In the genomic region with DNA sequence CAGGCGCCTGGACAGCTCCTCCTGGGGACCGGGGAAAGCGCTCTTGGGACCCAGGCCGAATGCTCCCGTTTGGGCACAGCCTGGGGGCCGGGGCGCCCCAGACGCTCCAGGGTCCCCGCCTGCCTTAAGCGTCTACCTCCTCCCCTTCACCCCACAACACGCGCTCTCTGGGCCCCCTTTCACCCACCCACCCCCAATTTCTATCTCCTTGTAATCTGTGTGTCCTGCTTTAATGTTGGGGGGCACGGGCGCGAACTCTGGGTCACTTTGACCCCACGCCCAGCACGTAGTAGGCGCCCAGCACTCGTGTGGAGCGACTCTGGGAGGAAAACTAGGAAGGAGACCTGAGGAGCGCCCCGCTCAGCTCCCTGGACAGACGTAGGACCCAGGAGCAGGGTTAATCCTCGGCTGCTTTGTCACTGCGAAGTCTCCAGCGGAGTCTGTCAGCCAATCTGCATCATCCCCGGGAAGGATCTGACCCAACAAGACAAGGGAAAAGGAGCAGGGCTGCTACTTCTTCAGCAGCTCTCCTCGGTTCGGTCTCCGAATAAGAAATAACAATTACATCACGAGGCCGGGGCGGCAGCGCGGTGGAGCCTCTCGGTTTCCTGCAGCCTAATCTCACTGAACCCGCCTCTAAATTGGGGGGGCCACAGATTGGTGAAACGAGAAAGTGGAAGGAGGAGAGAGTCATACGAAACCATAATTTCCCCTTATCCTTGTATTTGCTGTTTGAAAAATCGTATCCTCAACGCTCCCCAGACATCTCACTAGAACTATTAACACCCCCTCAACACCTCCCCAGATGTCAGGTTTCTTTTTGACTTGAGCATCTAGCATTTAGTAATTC, we compare ENCODE assay signal across 8 cellular contexts. TPM values are rescaled to one million over a fixed set of nuclear protein-coding genes. Genes with fewer than 3 reads are reported as not detected.
A peak's percentile ranks its signal among the peaks of the same experiment; 100 is the strongest.
DNase-seq lines count a peak whose midpoint lies in the region; ATAC-seq, FAIRE-seq and TF ChIP-seq lines count a peak whose summit lies in the region.

No MANE protein-coding gene starts in this region.

- H2AFZ ChIP-seq in ACC112 (ENCODE audit: low read length, unreplicated experiment) = peak overlapping the region; percentile 80

- ATAC-seq in GM19372 (IDR thresholded peaks at IDR 0.05; ENCODE audit: low read depth, unreplicated experiment) = peak; percentile 23

- intact Hi-C loops in kidney (cut with DNase I) = no loop called here

- peak overlapping the region; percentile 86 to 93 for H3K9ac ChIP-seq in kidney (ENCODE audit: low read length in 2 of 2)

- DNase-seq in MV-4-11 (lab: John Stamatoyannopoulos, UW) (peak; percentile 90), cerebellar cortex (ENCODE audit: low spot score) (peak; percentile 91), kidney (peak; percentile 92), SW480 (ENCODE audit: low spot score) (no peak)
- peak; percentile 57 to 64 for DNase-seq in activated CD4-positive, alpha-beta T cell treated with anti-CD3 and anti-CD28 coated beads for 24 hours (ENCODE audit: low read depth in 2 of 2)
- peak; percentile 67 for DNase-seq in stimulated activated CD4-positive, alpha-beta T cell treated with anti-CD3 and anti-CD28 coated beads, Interleukin-12 subunit alpha, Interleukin-12 subunit beta, amount 100 ng/mL, for 4 hours

- no peaks in the 10 kb centered on the region for H3K36me3 ChIP-seq in ACC112 (ENCODE audit: insufficient read depth, low read length)
- no peaks in the 10 kb centered on the region for H3K36me3 ChIP-seq in kidney (ENCODE audit: control insufficient read depth in 1 of 2, insufficient read depth in 2 of 2, low read length in 2 of 2)

- H3K4me1 ChIP-seq in ACC112 (ENCODE audit: control insufficient read depth, insufficient read depth, low read length, unreplicated experiment) (peaks cover 18% of the 10 kb centered on the region), kidney (ENCODE audit: control insufficient read depth in 1 of 2, insufficient read depth in 1 of 2, low read depth in 1 of 2, low read length in 2 of 2) (peaks cover 0 to 3% of the 10 kb centered on the region in 2 donors)

- H3K27ac ChIP-seq in ACC112 (ENCODE audit: low read depth, low read length) (peak overlapping the region; percentile 78), kidney (ENCODE audit: low read depth in 2 of 2, low read length in 2 of 2) (peak overlapping the region; percentile 91 to 95)

- no peaks in the 10 kb centered on the region for H3K27me3 ChIP-seq in ACC112 (ENCODE audit: insufficient read depth, low read length)

- H3K79me2 ChIP-seq in ACC112 (ENCODE audit: control insufficient read depth, insufficient read depth, low read length, unreplicated experiment) = peaks cover 37% of the 10 kb centered on the region

- H3K4me3 ChIP-seq in ACC112 (ENCODE audit: low read depth, low read length) (peak overlapping the region; percentile 97), kidney (ENCODE audit: low read length in 2 of 2) (peak overlapping the region; percentile 78 to 86)

- FAIRE-seq in kidney (lab: Jason Lieb, UNC) = no peak

- no peak for TF ChIP-seq CTCF in kidney (IDR thresholded peaks at IDR 0.05; ENCODE audit: borderline replicate concordance, extremely low read depth, insufficient read depth)

- H3K9me3 ChIP-seq in kidney (ENCODE audit: control insufficient read depth in 1 of 2, low read length in 2 of 2) = no peaks in the 10 kb centered on the region

RNA-seq across cellular contexts. Expression of gene NRIP1, which starts 0.8 kb away (rescaled TPM):
- total RNA-seq in kidney = 60.4 TPM
- 7.4 TPM for polyA plus RNA-seq in kidney (ENCODE audit: insufficient read depth, low read depth, low replicate concordance)
